Comparison of ENCODE assay signal across 1 cellular context in the genomic region with DNA sequence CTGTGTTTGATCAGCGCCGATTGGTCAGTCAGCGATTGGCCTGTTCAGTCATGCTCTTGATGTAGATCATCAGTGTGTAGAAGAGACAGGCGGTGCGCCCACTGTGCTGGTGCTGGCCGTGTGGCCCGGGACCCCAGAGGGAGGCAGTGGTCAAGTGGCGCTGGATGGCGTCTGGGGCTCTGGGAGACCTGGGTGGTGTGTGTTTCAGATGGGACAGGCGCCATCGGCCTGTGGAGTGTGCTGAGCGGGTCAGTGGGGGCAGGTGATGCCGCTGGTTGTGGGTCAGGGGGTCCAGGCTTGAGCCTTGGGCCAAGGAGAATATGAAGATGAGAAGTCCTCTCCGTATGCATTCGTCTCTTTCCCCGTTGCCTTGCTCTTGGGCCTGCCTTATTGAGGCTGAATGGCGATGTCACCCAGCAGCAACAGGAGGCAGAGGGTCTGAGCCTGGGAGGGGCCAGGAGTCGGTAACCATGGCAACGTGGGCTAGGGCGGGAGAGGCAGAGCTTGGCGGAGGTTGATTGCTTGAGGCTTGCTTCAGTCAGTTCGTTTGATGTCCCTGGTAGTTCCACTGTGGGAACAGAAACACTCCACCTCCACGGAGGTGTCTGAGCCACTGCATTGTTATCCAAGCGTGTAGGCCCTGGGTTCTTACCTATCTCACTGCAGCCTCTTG.
TF ChIP-seq lines count a peak whose summit lies in the region.

No MANE protein-coding gene starts in this region.

TF ChIP-seq in GM12878, 131 proteins besides CTCF, POLR2A, EP300 and RAD21 (continued from another document):
- TF ChIP-seq IKZF1 (conservative IDR thresholded peaks at IDR 0.05) = 0 out of 2 replicates have a peak, but pooled peaks have one; percentile 5
- TF ChIP-seq BACH1 (IDR thresholded peaks at IDR 0.05; ENCODE audit: borderline replicate concordance) = peak; percentile 41; the same call in 1 of the 2 replicates
- TF ChIP-seq HDAC6 (IDR thresholded peaks at IDR 0.05; ENCODE audit: unreplicated experiment) = no peak
- TF ChIP-seq ZSCAN29 (IDR thresholded peaks at IDR 0.05) = no peak
- TF ChIP-seq ZBTB33 (IDR thresholded peaks at IDR 0.05) = peak; percentile 77; the same call in 1 of the 2 replicates
- TF ChIP-seq FOXM1 (IDR thresholded peaks at IDR 0.05; ENCODE audit: low read depth, low read length) = no peak
- TF ChIP-seq YY1 (IDR thresholded peaks at IDR 0.05; ENCODE audit: low read depth, low read length) = no peak
- no peak for TF ChIP-seq RUNX3 (IDR thresholded peaks at IDR 0.05; ENCODE audit: low read length)
- no peak for TF ChIP-seq TAF1 (IDR thresholded peaks at IDR 0.05; ENCODE audit: borderline replicate concordance, low read depth, low read length)
- TF ChIP-seq PKNOX1 (IDR thresholded peaks at IDR 0.05) = peak; percentile 89
- peak; percentile 50; the same call in 1 of the 2 replicates for TF ChIP-seq MLLT1 (IDR thresholded peaks at IDR 0.05)
- 0 out of 4 replicates have a peak, but pooled peaks of 1 of the 2 experiments have one; percentile 7 for TF ChIP-seq SRF (IDR thresholded peaks at IDR 0.05; ENCODE audit: low read depth in 2 of 2, low read length in 2 of 2)
TF ChIP-seq in GM12878: peak in this region for 10.
